ENCODE assay signal across 4 cellular contexts in genomic region chr7:129604021-129604420, GRCh38. TPM values are rescaled to one million over a fixed set of nuclear protein-coding genes. Genes with fewer than 3 reads are reported as not detected.
A peak's percentile ranks its signal among the peaks of the same experiment; 100 is the strongest.
DNase-seq lines count a peak whose midpoint lies in the region; ATAC-seq, FAIRE-seq and TF ChIP-seq lines count a peak whose summit lies in the region.
"Not testable (repeated sequence)": the region's sequence is repeated elsewhere in the genome, so short reads cannot be mapped to it uniquely, and the experiment has no call there.

No MANE protein-coding gene starts in this region.

- CTCF ChIA-PET in HEK293 (lab: Yijun Ruan, JAX) = interaction anchor here (1.6 to 1.8 kb wide), 2 partner anchors 9 kb away, joined by 3 to 6 read pairs; no protein-coding TSS in a partner anchor
- CTCF ChIA-PET in K562 (lab: Yijun Ruan, JAX; ENCODE audit: low intra/inter-chr PET ratio) = not testable (repeated sequence)

- peaks cover 22% of the 10 kb centered on the region for H3K4me1 Mint-ChIP-seq in activated naive CD8-positive, alpha-beta T cell (ENCODE audit: low read depth)

- not testable (repeated sequence) for BruUV-seq in K562 (replicated peaks; lab: Mats Ljungman, UMichigan)

- TF ChIP-seq CTCF in HEK293 (tag by site-specific recombination; IDR thresholded peaks at IDR 0.05); K562 (IDR thresholded peaks at IDR 0.05 in 2 of 3, conservative IDR thresholded peaks at IDR 0.05 in 1 of 3; ENCODE audit: insufficient read depth in 2 of 3, low read depth in 1 of 3, low read length in 3 of 3): not testable (repeated sequence)

- not testable (repeated sequence) for H3K4me1 ChIP-seq in HEK293 (ENCODE audit: control insufficient read depth, insufficient read depth, low read length); K562 (replicated peaks in 1 of 2; ENCODE audit: control insufficient read depth in 2 of 2, insufficient read depth in 2 of 2, low read length in 2 of 2)

- H3K36me3 ChIP-seq in HEK293 (ENCODE audit: control insufficient read depth in 2 of 2, insufficient read depth in 1 of 2, low read length in 2 of 2) (peaks cover 0 to 11% of the 10 kb centered on the region in 2 experiments; a peak in 1 of 3 replicates), K562 (ENCODE audit: control insufficient read depth, insufficient read depth, low read length) (peaks cover 23% of the 10 kb centered on the region)

- TF ChIP-seq POLR2A in K562 (conservative IDR thresholded peaks at IDR 0.05) = not testable (repeated sequence)

- in situ Hi-C loops in K562 (cut with MboI) = not testable (repeated sequence)

- intact Hi-C loops in K562 (cut with micrococcal nuclease) = not testable (repeated sequence)

- H3K4me3 Mint-ChIP-seq in activated naive CD8-positive, alpha-beta T cell = not testable (repeated sequence)

- not testable (repeated sequence) for H2AFZ ChIP-seq in K562 (ENCODE audit: low read depth, low read length)

- H3K27ac Mint-ChIP-seq in activated naive CD8-positive, alpha-beta T cell = peak overlapping the region; percentile 16

- ATAC-seq in SK-N-SH treated with all-trans-retinoic acid at 6 μM for 48 hours, K562: not testable (repeated sequence)

- DNase-seq in K562 (ENCODE audit: extremely low read depth in 1 of 4, low spot score in 3 of 4) = not testable (repeated sequence)

- not testable (repeated sequence) for TF ChIP-seq EP300 in K562 (IDR thresholded peaks at IDR 0.05; ENCODE audit: low read length)

- not testable (repeated sequence) for H3K79me2 ChIP-seq in K562 (ENCODE audit: control insufficient read depth, insufficient read depth, low read length)

- not testable (repeated sequence) for H3K36me3 Mint-ChIP-seq in activated naive CD8-positive, alpha-beta T cell

- not testable (repeated sequence) for H3K9me3 ChIP-seq in HEK293 (ENCODE audit: control insufficient read depth, insufficient read depth, low read depth, low read length); K562 (replicated peaks; ENCODE audit: control insufficient read depth, insufficient read depth, low read depth, low read length)

- not testable (repeated sequence) for H3K4me3 ChIP-seq in HEK293 (ENCODE audit: low read depth, low read length); K562

- not testable (repeated sequence) for H3K9ac ChIP-seq in K562 (ENCODE audit: insufficient read depth in 1 of 2, low read depth in 2 of 2, low read length in 2 of 2)

- H3K4me2 ChIP-seq in K562 (ENCODE audit: insufficient read depth, low read length) = not testable (repeated sequence)

- FAIRE-seq in K562 (lab: Jason Lieb, UNC) = not testable (repeated sequence)

- H3K9me3 Mint-ChIP-seq in activated naive CD8-positive, alpha-beta T cell (ENCODE audit: low read depth) = not testable (repeated sequence)

- not testable (repeated sequence) for H4K20me1 ChIP-seq in K562 (replicated peaks; ENCODE audit: control insufficient read depth, insufficient read depth, low read length)

- POLR2A ChIA-PET in HEK293 (lab: Yijun Ruan, JAX) (interaction anchor here (1.0 kb wide), 1 partner anchor 10 kb away, joined by 3 read pairs; no protein-coding TSS in a partner anchor), K562 (lab: Yijun Ruan, JAX) (interaction anchor here (1.1 to 2.2 kb wide), 2 partner anchors 8 to 13 kb away, joined by 4 to 8 read pairs; no protein-coding TSS in a partner anchor)

- WGBS in K562 (ENCODE audit: insufficient coverage, low coverage, missing lambda C conversion rate) = 49% methylated on average over 3 of the region's 3 CpGs

- H3K27me3 ChIP-seq in K562 (ENCODE audit: control insufficient read depth in 2 of 2, insufficient read depth in 2 of 2, low read length in 2 of 2) = not testable (repeated sequence)

- TF ChIP-seq RAD21 in K562 (CRISPR knock-in tag; conservative IDR thresholded peaks at IDR 0.05 in 1 of 2, IDR thresholded peaks at IDR 0.05 in 1 of 2) = not testable (repeated sequence)

- H3K27ac ChIP-seq in HEK293 (ENCODE audit: extremely low read depth, low read depth, low read length); K562 (ENCODE audit: extremely low read depth, low read depth, low read length): not testable (repeated sequence)

- H3K9me1 ChIP-seq in K562 (ENCODE audit: control insufficient read depth, insufficient read depth, low read length) = not testable (repeated sequence)

- not testable (repeated sequence) for H3K27me3 Mint-ChIP-seq in activated naive CD8-positive, alpha-beta T cell

TF ChIP-seq in HEK293, 187 proteins besides CTCF, POLR2A, EP300 and RAD21 (continues in another document):
- TF ChIP-seq ZNF146 (tag by site-specific recombination; IDR thresholded peaks at IDR 0.05) = peak; percentile 97

TF ChIP-seq in SK-N-SH treated with all-trans-retinoic acid at 6 μM for 48 hours, 23 proteins besides CTCF, POLR2A, EP300 and RAD21:
- TF ChIP-seq ZNF8 (CRISPR knock-in tag; IDR thresholded peaks at IDR 0.05) = 0 out of 2 replicates have a peak, but pooled peaks have one; percentile 18

TF ChIP-seq in K562, 482 proteins besides CTCF, POLR2A, EP300 and RAD21:
- TF ChIP-seq ZNF146 (CRISPR knock-in tag; IDR thresholded peaks at IDR 0.05; ENCODE audit: unreplicated experiment) = peak; percentile 81

RNA-seq across cellular contexts. Expression of gene NRF1, which starts 7.5 kb away (rescaled TPM):
- total RNA-seq in K562 (2011; cell fraction: chromatin; rRNA removed; ENCODE audit: low replicate concordance) = 82.6 and 84.4 TPM in 2 replicates
- total RNA-seq in K562 (2011; cell fraction: nucleolus; rRNA removed) = 37.0 and 42.8 TPM in 2 replicates
- 60.8 and 84.7 TPM in 2 replicates for total RNA-seq in K562 (2011; cell fraction: nucleoplasm; rRNA removed)
- total RNA-seq in K562 (2014; rRNA removed) = 16.2 and 17.5 TPM in 2 replicates
- 17.8 and 18.5 TPM in 2 replicates for total RNA-seq in K562 (2014; rRNA removed; fragmentation: Illumina TruSeq; extraction: Trizol)
- total RNA-seq in K562 (2015; rRNA removed; fragmentation: Illumina TruSeq; extraction: Trizol) = 17.6 and 20.3 TPM in 2 replicates
- total RNA-seq in K562 (2021) = 20.9 and 22.6 TPM in 2 replicates
- polyA plus RNA-seq in K562 (2011; rRNA removed) = 28.8 and 29.4 TPM in 2 replicates
- 20.4 and 25.5 TPM in 2 replicates for polyA plus RNA-seq in K562 (2011; cell fraction: cytosol; rRNA removed)
- polyA plus RNA-seq in K562 (2011; cell fraction: nucleus; rRNA removed) = 31.6 and 40.0 TPM in 2 replicates
- 13.5 and 18.1 TPM in 2 replicates for polyA plus RNA-seq in K562 (2012)
- polyA plus RNA-seq in K562 (2014; fragmentation: Illumina TruSeq; extraction: Trizol) = 19.9 and 24.3 TPM in 2 replicates
- 1 to 10 TPM; 8.6 to 8.9 TPM for polyA plus RNA-seq in K562 (2014; fragmentation: Nextera tagmentation; extraction: Ambion mirVana)
- polyA plus RNA-seq in K562 (2014; rRNA removed) = 20.8 and 25.0 TPM in 2 replicates
- 44.2 and 48.6 TPM in 2 replicates for polyA minus RNA-seq in K562 (2011; rRNA and poly(A)+ RNA removed)
- polyA minus RNA-seq in K562 (2011; cell fraction: cytosol; rRNA and poly(A)+ RNA removed) = 16.7 and 17.8 TPM in 2 replicates
- 24.8 and 35.5 TPM in 2 replicates for polyA minus RNA-seq in K562 (2011; cell fraction: nucleus; rRNA and poly(A)+ RNA removed)
